Comparison of ENCODE assay signal across 8 cellular contexts in the genomic region with DNA sequence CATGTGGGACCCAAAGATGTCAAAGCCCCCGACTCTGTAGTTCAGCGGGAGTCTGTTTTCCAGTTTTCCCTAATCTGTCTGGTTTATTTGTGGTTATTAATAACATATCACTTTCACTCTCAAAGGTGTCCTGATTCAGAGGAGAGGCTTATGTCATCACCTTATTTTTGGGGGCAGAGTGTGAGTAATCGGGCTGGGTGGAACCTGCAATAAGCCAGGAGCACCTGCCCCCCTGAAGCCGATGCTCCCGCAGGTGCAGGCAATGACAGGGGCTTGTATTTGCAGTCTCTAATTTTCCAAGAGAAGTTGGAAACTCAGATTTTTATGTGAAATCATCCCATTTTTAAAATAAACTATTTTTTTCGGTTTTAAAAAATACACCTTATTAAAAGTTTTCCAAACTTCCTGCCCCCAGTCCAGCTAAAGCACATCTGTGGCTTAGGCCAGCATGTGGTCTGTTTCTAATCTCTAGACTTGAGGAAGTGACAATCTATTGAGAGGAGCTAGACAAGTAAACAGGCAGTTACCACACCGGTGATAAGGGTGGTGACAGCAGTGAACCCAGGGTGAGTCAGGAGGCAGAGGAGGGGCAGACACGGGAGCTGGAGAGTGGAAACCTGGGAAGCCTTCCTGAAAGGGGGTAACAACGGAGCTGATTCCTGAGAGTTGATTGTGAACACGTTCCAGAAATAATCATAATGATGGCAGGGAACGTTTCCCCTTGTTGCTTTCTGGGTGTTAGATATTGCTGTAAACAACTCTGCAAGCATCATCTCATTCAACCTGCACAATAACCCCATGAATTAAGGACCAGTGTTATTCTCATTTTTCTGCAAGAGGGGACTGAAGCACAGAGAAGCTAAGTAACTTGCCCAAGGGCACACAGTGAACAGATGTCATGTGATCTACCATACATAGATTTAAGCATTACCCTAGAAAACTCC. TPM values are rescaled to one million over a fixed set of nuclear protein-coding genes. Genes with fewer than 3 reads are reported as not detected.
DNase-seq lines count a peak whose midpoint lies in the region; ATAC-seq, FAIRE-seq and TF ChIP-seq lines count a peak whose summit lies in the region.

No MANE protein-coding gene starts in this region.

- peak overlapping the region; percentile 68 for H3K27ac ChIP-seq in hepatocyte

- H3K4me3 ChIP-seq in hepatocyte: no peak overlapping the region

- H3K36me3 ChIP-seq in hepatocyte (replicated peaks; ENCODE audit: insufficient read depth, low read depth): no peaks in the 10 kb centered on the region

- in situ Hi-C loops in GM13976 (cut with MboI; ENCODE audit: low sequenced_read_pairs, unreplicated experiment): no loop called here

- H3K4me1 Mint-ChIP-seq in activated CD4-positive, alpha-beta memory T cell treated with anti-CD3 and anti-CD28 coated beads, Interleukin-2, amount 10 ng/mL, durations not matched to agents 7 days and 5 days: peaks cover 95% of the 10 kb centered on the region

- no peak overlapping the region for H3K4me2 ChIP-seq in hepatocyte

- no peaks in the 10 kb centered on the region for H4K20me1 ChIP-seq in hepatocyte (ENCODE audit: insufficient read depth, poor library complexity, severe bottlenecking)

- H3K9me3 ChIP-seq in hepatocyte (ENCODE audit: low read depth): no peaks in the 10 kb centered on the region

- H2AFZ ChIP-seq in hepatocyte: no peak overlapping the region

- POLR2A ChIA-PET in activated CD4-positive, alpha-beta memory T cell treated with anti-CD3 and anti-CD28 coated beads, Interleukin-2, amount 10 ng/mL, durations not matched to agents 7 days and 5 days (lab: Charles Lee): interaction anchor here (0.8 to 18.8 kb wide), 16 partner anchors 9 to 305 kb away, joined by 3 to 588 read pairs (median 4); a partner anchor contains a TSS

- H3K9me2 ChIP-seq in hepatocyte (replicated peaks; ENCODE audit: insufficient read depth): no peaks in the 10 kb centered on the region

- H3K27ac Mint-ChIP-seq in activated CD4-positive, alpha-beta memory T cell treated with anti-CD3 and anti-CD28 coated beads, Interleukin-2, amount 10 ng/mL, durations not matched to agents 7 days and 5 days: peak overlapping the region; percentile 87

- H3K27me3 ChIP-seq in hepatocyte: no peaks in the 10 kb centered on the region

- no peaks in the 10 kb centered on the region for H3K79me2 ChIP-seq in hepatocyte

- no peaks in the 10 kb centered on the region for H3K36me3 Mint-ChIP-seq in activated CD4-positive, alpha-beta memory T cell treated with anti-CD3 and anti-CD28 coated beads, Interleukin-2, amount 10 ng/mL, durations not matched to agents 7 days and 5 days (ENCODE audit: low read depth)

- CTCF ChIA-PET in activated CD4-positive, alpha-beta memory T cell treated with anti-CD3 and anti-CD28 coated beads, Interleukin-2, amount 10 ng/mL, durations not matched to agents 7 days and 5 days (lab: Charles Lee): interaction anchor here (0.8 to 6.9 kb wide), 10 partner anchors 9 to 305 kb away, joined by 3 to 59 read pairs (median 6); a partner anchor contains a TSS

- TF ChIP-seq CTCF in GM13976 (IDR thresholded peaks at IDR 0.05; ENCODE audit: borderline replicate concordance, control extremely low read depth, extremely low read depth, insufficient read depth, missing control alignments): no peak
- TF ChIP-seq CTCF in hepatocyte (IDR thresholded peaks at IDR 0.05; ENCODE audit: poor library complexity): no peak

- no peaks in the 10 kb centered on the region for H3K27me3 Mint-ChIP-seq in activated CD4-positive, alpha-beta memory T cell treated with anti-CD3 and anti-CD28 coated beads, Interleukin-2, amount 10 ng/mL, durations not matched to agents 7 days and 5 days

- no peaks in the 10 kb centered on the region for H3K9me3 Mint-ChIP-seq in activated CD4-positive, alpha-beta memory T cell treated with anti-CD3 and anti-CD28 coated beads, Interleukin-2, amount 10 ng/mL, durations not matched to agents 7 days and 5 days

- FAIRE-seq in urothelium cell line (lab: Jason Lieb, UNC): no peak

- H3K4me3 Mint-ChIP-seq in activated CD4-positive, alpha-beta memory T cell treated with anti-CD3 and anti-CD28 coated beads, Interleukin-2, amount 10 ng/mL, durations not matched to agents 7 days and 5 days: no peak overlapping the region

- WGBS in hepatocyte (ENCODE audit: low lambda C conversion rate, missing lambda C conversion rate): 47% methylated on average over 11 of the region's 11 CpGs

- ATAC-seq in GM21825 (IDR thresholded peaks at IDR 0.05; ENCODE audit: unreplicated experiment): peak; percentile 68

- DNase-seq in GM13976 (ENCODE audit: low spot score) (peak; percentile 62), LoVo (ENCODE audit: low spot score) (peak; percentile 88), hepatocyte (ENCODE audit: low spot score) (peak; percentile 82), urothelium cell line (ENCODE audit: low spot score) (peak; percentile 76), NCI-H1417 treated with DMSO at 0.1 percent for 48 hours (lab: John Stamatoyannopoulos, UW) (no peak), NCI-H1417 (lab: John Stamatoyannopoulos, UW) (no peak)
- peak; percentile 73 for DNase-seq in activated CD4-positive, alpha-beta memory T cell treated with anti-CD3 and anti-CD28 coated beads, Interleukin-2, amount 10 ng/mL, durations not matched to agents 7 days and 5 days

- H3K4me1 ChIP-seq in hepatocyte (ENCODE audit: insufficient read depth): peaks cover 27% of the 10 kb centered on the region

RNA-seq across cellular contexts. Expression of a gene that starts 37.3 kb away (rescaled TPM):
- 100 to 1,000 TPM; 316 to 318 TPM for total RNA-seq in activated CD4-positive, alpha-beta memory T cell treated with anti-CD3 and anti-CD28 coated beads, Interleukin-2, amount 10 ng/mL, durations not matched to agents 7 days and 5 days
- total RNA-seq in hepatocyte: 67.1 and 71.6 TPM in 2 replicates
- 116 and 140 TPM in 2 replicates for polyA plus RNA-seq in hepatocyte

Comparison
In these comparisons a context has a peak if more than half of its experiments do, and no peak if none do; other contexts are left out.
1. DNase-seq: peak in GM13976 (single experiment), LoVo (single experiment), activated CD4-positive, alpha-beta memory T cell treated with anti-CD3 and anti-CD28 coated beads, Interleukin-2, amount 10 ng/mL, durations not matched to agents 7 days and 5 days (single experiment), hepatocyte (single experiment) and urothelium cell line (single experiment); none in NCI-H1417 treated with DMSO at 0.1 percent for 48 hours (single experiment) and NCI-H1417 (0 of 3).